Comparison of ENCODE assay signal across 1 cellular context in genomic region chr15:40040770-40041169, GRCh38.
TF ChIP-seq lines count a peak whose summit lies in the region.

No MANE protein-coding gene starts in this region.

TF ChIP-seq in HepG2, 621 proteins besides CTCF, POLR2A, EP300 and RAD21 (continued from another document and continues in another):
- TF ChIP-seq RXRB (CRISPR knock-in tag; IDR thresholded peaks at IDR 0.05; ENCODE audit: borderline replicate concordance) (peak; percentile 87), ZNF318 (CRISPR knock-in tag; IDR thresholded peaks at IDR 0.05) (no peak), ATF4 (CRISPR knock-in tag; IDR thresholded peaks at IDR 0.05) (peak in 1 of 2 experiments; percentile 59; a peak in 1 of 4 replicates), FLYWCH1 (CRISPR knock-in tag; IDR thresholded peaks at IDR 0.05) (no peak), TARDBP (CRISPR knock-in tag; IDR thresholded peaks at IDR 0.05) (no peak), FOXK1 (CRISPR knock-in tag; IDR thresholded peaks at IDR 0.05; ENCODE audit: borderline replicate concordance, low read depth) (0 out of 2 replicates have a peak, but pooled peaks have one; percentile 25), GTF2F1 (IDR thresholded peaks at IDR 0.05; ENCODE audit: low read length) (no peak), MAFK (conservative IDR thresholded peaks at IDR 0.05 in 1 of 2, IDR thresholded peaks at IDR 0.05 in 1 of 2; ENCODE audit: low read length in 2 of 2) (no peak), ETS1 (CRISPR knock-in tag; IDR thresholded peaks at IDR 0.05) (no peak), TBX2 (CRISPR knock-in tag; IDR thresholded peaks at IDR 0.05; ENCODE audit: borderline replicate concordance) (peak; percentile 27; the same call in 1 of the 2 replicates), ZNF570 (CRISPR knock-in tag; IDR thresholded peaks at IDR 0.05; ENCODE audit: borderline replicate concordance) (no peak), KLF6 (CRISPR knock-in tag; IDR thresholded peaks at IDR 0.05) (no peak), SNRNP70 (IDR thresholded peaks at IDR 0.05; ENCODE audit: low read depth, low read length) (no peak), ZNF143 (CRISPR knock-in tag; IDR thresholded peaks at IDR 0.05) (no peak), HDAC2 (CRISPR knock-in tag; IDR thresholded peaks at IDR 0.05) (peak; percentile 21; the same call in 1 of the 2 replicates), SETDB1 (CRISPR knock-in tag; IDR thresholded peaks at IDR 0.05; ENCODE audit: borderline replicate concordance) (no peak), DNMT1 (CRISPR knock-in tag; IDR thresholded peaks at IDR 0.05) (no peak), ZNF816 (CRISPR knock-in tag; IDR thresholded peaks at IDR 0.05; ENCODE audit: borderline replicate concordance) (no peak), SRF (IDR thresholded peaks at IDR 0.05; ENCODE audit: low read depth, low read length) (no peak), PHF21A (CRISPR knock-in tag; IDR thresholded peaks at IDR 0.05) (peak; percentile 68; the same call in 1 of the 2 replicates), ZNF383 (CRISPR knock-in tag; IDR thresholded peaks at IDR 0.05; ENCODE audit: borderline replicate concordance) (no peak)
- TF ChIP-seq, protein P1, sequence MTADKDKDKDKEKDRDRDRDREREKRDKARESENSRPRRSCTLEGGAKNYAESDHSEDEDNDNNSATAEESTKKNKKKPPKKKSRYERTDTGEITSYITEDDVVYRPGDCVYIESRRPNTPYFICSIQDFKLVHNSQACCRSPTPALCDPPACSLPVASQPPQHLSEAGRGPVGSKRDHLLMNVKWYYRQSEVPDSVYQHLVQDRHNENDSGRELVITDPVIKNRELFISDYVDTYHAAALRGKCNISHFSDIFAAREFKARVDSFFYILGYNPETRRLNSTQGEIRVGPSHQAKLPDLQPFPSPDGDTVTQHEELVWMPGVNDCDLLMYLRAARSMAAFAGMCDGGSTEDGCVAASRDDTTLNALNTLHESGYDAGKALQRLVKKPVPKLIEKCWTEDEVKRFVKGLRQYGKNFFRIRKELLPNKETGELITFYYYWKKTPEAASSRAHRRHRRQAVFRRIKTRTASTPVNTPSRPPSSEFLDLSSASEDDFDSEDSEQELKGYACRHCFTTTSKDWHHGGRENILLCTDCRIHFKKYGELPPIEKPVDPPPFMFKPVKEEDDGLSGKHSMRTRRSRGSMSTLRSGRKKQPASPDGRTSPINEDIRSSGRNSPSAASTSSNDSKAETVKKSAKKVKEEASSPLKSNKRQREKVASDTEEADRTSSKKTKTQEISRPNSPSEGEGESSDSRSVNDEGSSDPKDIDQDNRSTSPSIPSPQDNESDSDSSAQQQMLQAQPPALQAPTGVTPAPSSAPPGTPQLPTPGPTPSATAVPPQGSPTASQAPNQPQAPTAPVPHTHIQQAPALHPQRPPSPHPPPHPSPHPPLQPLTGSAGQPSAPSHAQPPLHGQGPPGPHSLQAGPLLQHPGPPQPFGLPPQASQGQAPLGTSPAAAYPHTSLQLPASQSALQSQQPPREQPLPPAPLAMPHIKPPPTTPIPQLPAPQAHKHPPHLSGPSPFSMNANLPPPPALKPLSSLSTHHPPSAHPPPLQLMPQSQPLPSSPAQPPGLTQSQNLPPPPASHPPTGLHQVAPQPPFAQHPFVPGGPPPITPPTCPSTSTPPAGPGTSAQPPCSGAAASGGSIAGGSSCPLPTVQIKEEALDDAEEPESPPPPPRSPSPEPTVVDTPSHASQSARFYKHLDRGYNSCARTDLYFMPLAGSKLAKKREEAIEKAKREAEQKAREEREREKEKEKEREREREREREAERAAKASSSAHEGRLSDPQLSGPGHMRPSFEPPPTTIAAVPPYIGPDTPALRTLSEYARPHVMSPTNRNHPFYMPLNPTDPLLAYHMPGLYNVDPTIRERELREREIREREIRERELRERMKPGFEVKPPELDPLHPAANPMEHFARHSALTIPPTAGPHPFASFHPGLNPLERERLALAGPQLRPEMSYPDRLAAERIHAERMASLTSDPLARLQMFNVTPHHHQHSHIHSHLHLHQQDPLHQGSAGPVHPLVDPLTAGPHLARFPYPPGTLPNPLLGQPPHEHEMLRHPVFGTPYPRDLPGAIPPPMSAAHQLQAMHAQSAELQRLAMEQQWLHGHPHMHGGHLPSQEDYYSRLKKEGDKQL (CRISPR knock-in tag; IDR thresholded peaks at IDR 0.05; ENCODE audit: low read depth) = no peak
- TF ChIP-seq, protein P2, sequence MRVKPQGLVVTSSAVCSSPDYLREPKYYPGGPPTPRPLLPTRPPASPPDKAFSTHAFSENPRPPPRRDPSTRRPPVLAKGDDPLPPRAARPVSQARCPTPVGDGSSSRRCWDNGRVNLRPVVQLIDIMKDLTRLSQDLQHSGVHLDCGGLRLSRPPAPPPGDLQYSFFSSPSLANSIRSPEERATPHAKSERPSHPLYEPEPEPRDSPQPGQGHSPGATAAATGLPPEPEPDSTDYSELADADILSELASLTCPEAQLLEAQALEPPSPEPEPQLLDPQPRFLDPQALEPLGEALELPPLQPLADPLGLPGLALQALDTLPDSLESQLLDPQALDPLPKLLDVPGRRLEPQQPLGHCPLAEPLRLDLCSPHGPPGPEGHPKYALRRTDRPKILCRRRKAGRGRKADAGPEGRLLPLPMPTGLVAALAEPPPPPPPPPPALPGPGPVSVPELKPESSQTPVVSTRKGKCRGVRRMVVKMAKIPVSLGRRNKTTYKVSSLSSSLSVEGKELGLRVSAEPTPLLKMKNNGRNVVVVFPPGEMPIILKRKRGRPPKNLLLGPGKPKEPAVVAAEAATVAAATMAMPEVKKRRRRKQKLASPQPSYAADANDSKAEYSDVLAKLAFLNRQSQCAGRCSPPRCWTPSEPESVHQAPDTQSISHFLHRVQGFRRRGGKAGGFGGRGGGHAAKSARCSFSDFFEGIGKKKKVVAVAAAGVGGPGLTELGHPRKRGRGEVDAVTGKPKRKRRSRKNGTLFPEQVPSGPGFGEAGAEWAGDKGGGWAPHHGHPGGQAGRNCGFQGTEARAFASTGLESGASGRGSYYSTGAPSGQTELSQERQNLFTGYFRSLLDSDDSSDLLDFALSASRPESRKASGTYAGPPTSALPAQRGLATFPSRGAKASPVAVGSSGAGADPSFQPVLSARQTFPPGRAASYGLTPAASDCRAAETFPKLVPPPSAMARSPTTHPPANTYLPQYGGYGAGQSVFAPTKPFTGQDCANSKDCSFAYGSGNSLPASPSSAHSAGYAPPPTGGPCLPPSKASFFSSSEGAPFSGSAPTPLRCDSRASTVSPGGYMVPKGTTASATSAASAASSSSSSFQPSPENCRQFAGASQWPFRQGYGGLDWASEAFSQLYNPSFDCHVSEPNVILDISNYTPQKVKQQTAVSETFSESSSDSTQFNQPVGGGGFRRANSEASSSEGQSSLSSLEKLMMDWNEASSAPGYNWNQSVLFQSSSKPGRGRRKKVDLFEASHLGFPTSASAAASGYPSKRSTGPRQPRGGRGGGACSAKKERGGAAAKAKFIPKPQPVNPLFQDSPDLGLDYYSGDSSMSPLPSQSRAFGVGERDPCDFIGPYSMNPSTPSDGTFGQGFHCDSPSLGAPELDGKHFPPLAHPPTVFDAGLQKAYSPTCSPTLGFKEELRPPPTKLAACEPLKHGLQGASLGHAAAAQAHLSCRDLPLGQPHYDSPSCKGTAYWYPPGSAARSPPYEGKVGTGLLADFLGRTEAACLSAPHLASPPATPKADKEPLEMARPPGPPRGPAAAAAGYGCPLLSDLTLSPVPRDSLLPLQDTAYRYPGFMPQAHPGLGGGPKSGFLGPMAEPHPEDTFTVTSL (CRISPR knock-in tag; IDR thresholded peaks at IDR 0.05; ENCODE audit: borderline replicate concordance) = peak; percentile 66; the same call in 1 of the 2 replicates
- TF ChIP-seq, protein P3, sequence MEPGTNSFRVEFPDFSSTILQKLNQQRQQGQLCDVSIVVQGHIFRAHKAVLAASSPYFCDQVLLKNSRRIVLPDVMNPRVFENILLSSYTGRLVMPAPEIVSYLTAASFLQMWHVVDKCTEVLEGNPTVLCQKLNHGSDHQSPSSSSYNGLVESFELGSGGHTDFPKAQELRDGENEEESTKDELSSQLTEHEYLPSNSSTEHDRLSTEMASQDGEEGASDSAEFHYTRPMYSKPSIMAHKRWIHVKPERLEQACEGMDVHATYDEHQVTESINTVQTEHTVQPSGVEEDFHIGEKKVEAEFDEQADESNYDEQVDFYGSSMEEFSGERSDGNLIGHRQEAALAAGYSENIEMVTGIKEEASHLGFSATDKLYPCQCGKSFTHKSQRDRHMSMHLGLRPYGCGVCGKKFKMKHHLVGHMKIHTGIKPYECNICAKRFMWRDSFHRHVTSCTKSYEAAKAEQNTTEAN (CRISPR knock-in tag; conservative IDR thresholded peaks at IDR 0.05) = 0 out of 2 replicates have a peak, but pooled peaks have one; percentile 55
- TF ChIP-seq, protein P4, sequence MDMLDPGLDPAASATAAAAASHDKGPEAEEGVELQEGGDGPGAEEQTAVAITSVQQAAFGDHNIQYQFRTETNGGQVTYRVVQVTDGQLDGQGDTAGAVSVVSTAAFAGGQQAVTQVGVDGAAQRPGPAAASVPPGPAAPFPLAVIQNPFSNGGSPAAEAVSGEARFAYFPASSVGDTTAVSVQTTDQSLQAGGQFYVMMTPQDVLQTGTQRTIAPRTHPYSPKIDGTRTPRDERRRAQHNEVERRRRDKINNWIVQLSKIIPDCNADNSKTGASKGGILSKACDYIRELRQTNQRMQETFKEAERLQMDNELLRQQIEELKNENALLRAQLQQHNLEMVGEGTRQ (IDR thresholded peaks at IDR 0.05; ENCODE audit: low read depth, low read length) = no peak
- TF ChIP-seq, protein P4 (CRISPR knock-in tag; IDR thresholded peaks at IDR 0.05; ENCODE audit: borderline replicate concordance) = no peak
